Comparison of ENCODE assay signal across 8 cellular contexts in genomic region chr5:178163772-178164735, GRCh38. TPM values are rescaled to one million over a fixed set of nuclear protein-coding genes. Genes with fewer than 3 reads are reported as not detected.
DNase-seq lines count a peak whose midpoint lies in the region; ATAC-seq lines count a peak whose summit lies in the region.

No MANE protein-coding gene starts in this region.

- H3K4ac ChIP-seq in mesendoderm (ENCODE audit: low read depth, low read length), result no peak overlapping the region

- peak overlapping the region; percentile 33 for H3K9ac ChIP-seq in mesendoderm (ENCODE audit: low read length)

- peak; percentile 78 for ATAC-seq in GM19468 (IDR thresholded peaks at IDR 0.05; ENCODE audit: extremely low read depth, unreplicated experiment)
- ATAC-seq in activated CD8-positive, alpha-beta T cell treated with anti-CD3 and anti-CD28 coated beads, Interleukin-2, amount 10 ng/mL, durations not matched to agents 7 days and 5 days, result peak; percentile 99

- no peaks in the 10 kb centered on the region for H3K36me3 ChIP-seq in effector memory CD4-positive, alpha-beta T cell (ENCODE audit: control insufficient read depth, insufficient read depth, low read length)
- no peaks in the 10 kb centered on the region for H3K36me3 ChIP-seq in mesendoderm (ENCODE audit: control insufficient read depth, insufficient read depth, low read length)

- H3K79me2 ChIP-seq in mesendoderm (ENCODE audit: control insufficient read depth, insufficient read depth, low read length), result no peaks in the 10 kb centered on the region

- no peak overlapping the region for H3K56ac ChIP-seq in mesendoderm (ENCODE audit: low read length)

- H3K27me3 ChIP-seq in effector memory CD4-positive, alpha-beta T cell (replicated peaks; ENCODE audit: control insufficient read depth, insufficient read depth, low read length, poor library complexity, severe bottlenecking), result no peaks in the 10 kb centered on the region
- no peaks in the 10 kb centered on the region for H3K27me3 ChIP-seq in mesendoderm (ENCODE audit: insufficient read depth, low read length, poor library complexity)

- H2BK120ac ChIP-seq in mesendoderm (ENCODE audit: low read depth, low read length), result no peak overlapping the region

- POLR2A ChIA-PET in activated CD8-positive, alpha-beta T cell treated with anti-CD3 and anti-CD28 coated beads, Interleukin-2, amount 10 ng/mL, durations not matched to agents 7 days and 5 days (lab: Charles Lee), result no interaction called here

- no peak overlapping the region for H3K4me2 ChIP-seq in mesendoderm (ENCODE audit: low read length)

- peaks cover 12% of the 10 kb centered on the region for H3K27me3 Mint-ChIP-seq in activated CD8-positive, alpha-beta T cell treated with anti-CD3 and anti-CD28 coated beads, Interleukin-2, amount 10 ng/mL, durations not matched to agents 7 days and 5 days (ENCODE audit: low read depth)

- H3K4me3 ChIP-seq in effector memory CD4-positive, alpha-beta T cell (ENCODE audit: insufficient read depth, low read depth, low read length, poor library complexity, severe bottlenecking), result no peak overlapping the region
- no peak overlapping the region for H3K4me3 ChIP-seq in mesendoderm (ENCODE audit: low read length)

- H3K4me1 ChIP-seq in effector memory CD4-positive, alpha-beta T cell (ENCODE audit: control insufficient read depth, insufficient read depth, low read length, poor library complexity, severe bottlenecking), result peaks cover 6% of the 10 kb centered on the region
- H3K4me1 ChIP-seq in mesendoderm (ENCODE audit: control insufficient read depth, low read depth, low read length), result no peaks in the 10 kb centered on the region

- no peaks in the 10 kb centered on the region for H3K9me3 Mint-ChIP-seq in activated CD8-positive, alpha-beta T cell treated with anti-CD3 and anti-CD28 coated beads, Interleukin-2, amount 10 ng/mL, durations not matched to agents 7 days and 5 days (ENCODE audit: insufficient read depth)

- no peak overlapping the region for H3K23ac ChIP-seq in mesendoderm (ENCODE audit: low read length)

- no peak overlapping the region for H3K18ac ChIP-seq in mesendoderm (ENCODE audit: low read length)

- peaks cover 10% of the 10 kb centered on the region for H3K4me1 Mint-ChIP-seq in activated CD8-positive, alpha-beta T cell treated with anti-CD3 and anti-CD28 coated beads, Interleukin-2, amount 10 ng/mL, durations not matched to agents 7 days and 5 days (ENCODE audit: low read depth)

- DNase-seq in COLO668 (lab: John Stamatoyannopoulos, UW; ENCODE audit: unreplicated experiment), result peak; percentile 91
- DNase-seq in HT1080 (ENCODE audit: low read depth), result peak; percentile 66
- DNase-seq in NK-92 (lab: John Stamatoyannopoulos, UW; ENCODE audit: unreplicated experiment), result peak; percentile 56
- DNase-seq in activated CD8-positive, alpha-beta T cell treated with anti-CD3 and anti-CD28 coated beads, Interleukin-2, amount 10 ng/mL, durations not matched to agents 7 days and 5 days, result peak; percentile 93
- DNase-seq in effector memory CD4-positive, alpha-beta T cell, result peak; percentile 77 to 84 (median 80)
- peak; percentile 87 for DNase-seq in mesendoderm
- DNase-seq in stimulated activated CD8-positive, alpha-beta memory T cell treated with anti-CD3 and anti-CD28 coated beads, Interleukin-15, amount 100 ng/mL, for 4 hours (ENCODE audit: low read depth in 2 of 2), result peak; percentile 79 to 80

- WGBS in mesendoderm (ENCODE audit: extremely low coverage, insufficient coverage, low lambda C conversion rate), result no CpG with 5 or more reads among the region's 33 CpGs

- H2AK5ac ChIP-seq in mesendoderm (ENCODE audit: low read length), result no peak overlapping the region

- no peak overlapping the region for H3K27ac ChIP-seq in effector memory CD4-positive, alpha-beta T cell (ENCODE audit: insufficient read depth, low read length, poor library complexity, severe bottlenecking)
- no peak overlapping the region for H3K27ac ChIP-seq in mesendoderm (ENCODE audit: low read depth, low read length)

- H3K9me3 ChIP-seq in effector memory CD4-positive, alpha-beta T cell (ENCODE audit: control insufficient read depth, low read length), result no peaks in the 10 kb centered on the region

- no peaks in the 10 kb centered on the region for H3K36me3 Mint-ChIP-seq in activated CD8-positive, alpha-beta T cell treated with anti-CD3 and anti-CD28 coated beads, Interleukin-2, amount 10 ng/mL, durations not matched to agents 7 days and 5 days (ENCODE audit: low read depth)

- H3K79me1 ChIP-seq in mesendoderm (ENCODE audit: low read length), result no peaks in the 10 kb centered on the region

- H3K4me3 Mint-ChIP-seq in activated CD8-positive, alpha-beta T cell treated with anti-CD3 and anti-CD28 coated beads, Interleukin-2, amount 10 ng/mL, durations not matched to agents 7 days and 5 days, result peak overlapping the region; percentile 6

- no peak overlapping the region for H4K5ac ChIP-seq in mesendoderm (ENCODE audit: low read length)

- no peak overlapping the region for H2BK15ac ChIP-seq in mesendoderm (replicated peaks; ENCODE audit: low read depth)

- CTCF ChIA-PET in activated CD8-positive, alpha-beta T cell treated with anti-CD3 and anti-CD28 coated beads, Interleukin-2, amount 10 ng/mL, durations not matched to agents 7 days and 5 days (lab: Charles Lee), result interaction anchor here (0.6 to 3.2 kb wide), 5 partner anchors 10 to 103 kb away, joined by 3 to 45 read pairs (median 4); no protein-coding TSS in a partner anchor

- no peak overlapping the region for H4K8ac ChIP-seq in mesendoderm (ENCODE audit: low read depth, low read length)

- H2BK5ac ChIP-seq in mesendoderm (ENCODE audit: low read length), result no peak overlapping the region

- H3K27ac Mint-ChIP-seq in activated CD8-positive, alpha-beta T cell treated with anti-CD3 and anti-CD28 coated beads, Interleukin-2, amount 10 ng/mL, durations not matched to agents 7 days and 5 days, result no peak overlapping the region

RNA-seq across cellular contexts. Expression of gene NHP2, which starts 10.4 kb away (rescaled TPM):
- 521 and 563 TPM in 2 replicates for total RNA-seq in HT1080 (2014; rRNA removed; shearing (Covaris generic))
- polyA plus RNA-seq in HT1080 (2015; cell fraction: cytosol; rRNA removed), result 590 and 620 TPM in 2 replicates
- polyA plus RNA-seq in HT1080 (2015; cell fraction: nucleus; rRNA removed), result 164 and 185 TPM in 2 replicates
- total RNA-seq in activated CD8-positive, alpha-beta T cell treated with anti-CD3 and anti-CD28 coated beads, Interleukin-2, amount 10 ng/mL, durations not matched to agents 7 days and 5 days, result 100 to 1,000 TPM; 176 to 184 TPM
- polyA plus RNA-seq in mesendoderm (2013, experiment 1 of 2), result 283 TPM
- polyA plus RNA-seq in mesendoderm (2013, experiment 2 of 2), result 289 TPM

RNA-seq across cellular contexts. Expression of gene GMCL2, which starts 23.1 kb away (rescaled TPM):
- total RNA-seq in HT1080 (2014; rRNA removed; shearing (Covaris generic)), result not detected in 2 replicates
- not detected in 2 replicates for polyA plus RNA-seq in HT1080 (2015; cell fraction: cytosol; rRNA removed)
- polyA plus RNA-seq in HT1080 (2015; cell fraction: nucleus; rRNA removed), result not detected in 2 replicates
- total RNA-seq in activated CD8-positive, alpha-beta T cell treated with anti-CD3 and anti-CD28 coated beads, Interleukin-2, amount 10 ng/mL, durations not matched to agents 7 days and 5 days, result not detected
- 0.01 TPM for polyA plus RNA-seq in mesendoderm (2013, experiment 1 of 2)
- not detected for polyA plus RNA-seq in mesendoderm (2013, experiment 2 of 2)

RNA-seq across cellular contexts. Expression of gene RMND5B, which starts 33.2 kb away (rescaled TPM):
- total RNA-seq in HT1080 (2014; rRNA removed; shearing (Covaris generic)), result 23.0 and 24.4 TPM in 2 replicates
- 23.3 and 26.1 TPM in 2 replicates for polyA plus RNA-seq in HT1080 (2015; cell fraction: cytosol; rRNA removed)
- polyA plus RNA-seq in HT1080 (2015; cell fraction: nucleus; rRNA removed), result 27.4 and 33.2 TPM in 2 replicates
- total RNA-seq in activated CD8-positive, alpha-beta T cell treated with anti-CD3 and anti-CD28 coated beads, Interleukin-2, amount 10 ng/mL, durations not matched to agents 7 days and 5 days, result 1 to 10 TPM; 3.8 to 6.0 TPM
- 21.6 TPM for polyA plus RNA-seq in mesendoderm (2013, experiment 1 of 2)
- 23.0 TPM for polyA plus RNA-seq in mesendoderm (2013, experiment 2 of 2)

RNA-seq across cellular contexts. Expression of gene HNRNPAB, which starts 40.3 kb away (rescaled TPM):
- 142 and 170 TPM in 2 replicates for total RNA-seq in HT1080 (2014; rRNA removed; shearing (Covaris generic))
- polyA plus RNA-seq in HT1080 (2015; cell fraction: cytosol; rRNA removed), result 245 and 257 TPM in 2 replicates
- 180 and 182 TPM in 2 replicates for polyA plus RNA-seq in HT1080 (2015; cell fraction: nucleus; rRNA removed)
- total RNA-seq in activated CD8-positive, alpha-beta T cell treated with anti-CD3 and anti-CD28 coated beads, Interleukin-2, amount 10 ng/mL, durations not matched to agents 7 days and 5 days, result 100 to 1,000 TPM; 335 to 336 TPM
- 447 TPM for polyA plus RNA-seq in mesendoderm (2013, experiment 1 of 2)
- polyA plus RNA-seq in mesendoderm (2013, experiment 2 of 2), result 445 TPM

RNA-seq across cellular contexts. Expression of gene N4BP3, which starts 50.7 kb away (rescaled TPM):
- total RNA-seq in HT1080 (2014; rRNA removed; shearing (Covaris generic)), result 0.03 and 0.08 TPM in 2 replicates
- polyA plus RNA-seq in HT1080 (2015; cell fraction: cytosol; rRNA removed), result 0.01 and 0.02 TPM in 2 replicates
- polyA plus RNA-seq in HT1080 (2015; cell fraction: nucleus; rRNA removed), result 0.05 TPM in 1 of 2 replicates, not detected in the other
- 1 to 10 TPM; 5.9 to 6.1 TPM for total RNA-seq in activated CD8-positive, alpha-beta T cell treated with anti-CD3 and anti-CD28 coated beads, Interleukin-2, amount 10 ng/mL, durations not matched to agents 7 days and 5 days
- polyA plus RNA-seq in mesendoderm (2013, experiment 1 of 2), result 7.4 TPM
- polyA plus RNA-seq in mesendoderm (2013, experiment 2 of 2), result 7.4 TPM
